ENCODE assay signal across 8 cellular contexts in genomic region chr13:28100149-28101121, GRCh38. TPM values are rescaled to one million over a fixed set of nuclear protein-coding genes. Genes with fewer than 3 reads are reported as not detected.
DNase-seq lines count a peak whose midpoint lies in the region; FAIRE-seq and TF ChIP-seq lines count a peak whose summit lies in the region.

TSS of gene FLT3 (minus strand) at chr13:28100576. CDS start at chr13:28100510, 66 bp downstream.

- H3K4ac ChIP-seq in mesenchymal stem cell (ENCODE audit: low read depth in 1 of 2, low read length in 2 of 2): no peak within 1 kb of the TSS

- H3K4me2 ChIP-seq in mesenchymal stem cell (ENCODE audit: low read length, poor library complexity, severe bottlenecking): peak within 1 kb of the TSS; percentile 99

- no peak within 1 kb of the TSS for H2BK15ac ChIP-seq in mesenchymal stem cell (ENCODE audit: low read depth, poor library complexity, severe bottlenecking)

- no peak within 1 kb of the TSS for H3K27ac Mint-ChIP-seq in T-helper 1 cell treated with Interleukin-12 subunit alpha and Interleukin-12 subunit beta and Interleukin-4 antibody, amounts not matched to agents 30 μg/mL and 1 μg/mL, for 36 hours

- DNase-seq in 8988T (peak; percentile 65), GM12892 (ENCODE audit: insufficient read length) (peak; percentile 59), mesenchymal stem cell (peak; percentile 39), stomach (peak; percentile 37), SW 1271 (lab: John Stamatoyannopoulos, UW) (no peak)

- H3K9me3 ChIP-seq in HUES48 (ENCODE audit: control insufficient read depth, insufficient read depth, low read length) (no peaks in the 10 kb centered on the region; the same call in 1 of the 2 replicates), duodenal mucosa (ENCODE audit: control insufficient read depth in 1 of 2, low read length in 2 of 2) (no peaks in the 10 kb centered on the region), mesenchymal stem cell (ENCODE audit: control insufficient read depth, low read length) (peaks cover 14% of the 10 kb centered on the region), stomach (peaks cover 0 to 3% (median 0%) of the 10 kb centered on the region in 4 donors)

- no peak for TF ChIP-seq EP300 in stomach (IDR thresholded peaks at IDR 0.05)

- H3K36me3 Mint-ChIP-seq in T-helper 1 cell treated with Interleukin-12 subunit alpha and Interleukin-12 subunit beta and Interleukin-4 antibody, amounts not matched to agents 30 μg/mL and 1 μg/mL, for 36 hours (ENCODE audit: low read depth): no peaks in the 10 kb centered on the region

- TF ChIP-seq POLR2A in GM12892 (IDR thresholded peaks at IDR 0.05; ENCODE audit: low read depth, low read length) (no peak), stomach (IDR thresholded peaks at IDR 0.05) (no peak)

- no peak within 1 kb of the TSS for H4K8ac ChIP-seq in mesenchymal stem cell (ENCODE audit: low read length)

- H3K36me3 ChIP-seq in HUES48 (ENCODE audit: control insufficient read depth, insufficient read depth, low read length): no peaks in the 10 kb centered on the region
- H3K36me3 ChIP-seq in duodenal mucosa (ENCODE audit: control insufficient read depth in 1 of 2, insufficient read depth in 2 of 2, low read length in 2 of 2): no peaks in the 10 kb centered on the region
- H3K36me3 ChIP-seq in mesenchymal stem cell (ENCODE audit: control insufficient read depth in 1 of 2, insufficient read depth in 2 of 2, low read depth in 1 of 2, low read length in 2 of 2): no peaks in the 10 kb centered on the region
- H3K36me3 ChIP-seq in stomach: no peaks in the 10 kb centered on the region

- H4K91ac ChIP-seq in mesenchymal stem cell (ENCODE audit: low read length): no peak within 1 kb of the TSS

- H2BK120ac ChIP-seq in mesenchymal stem cell (ENCODE audit: low read depth, low read length): no peak within 1 kb of the TSS

- H3K27me3 ChIP-seq in HUES48 (ENCODE audit: control insufficient read depth, insufficient read depth, low read length) (peaks cover 50% of the 10 kb centered on the region), duodenal mucosa (ENCODE audit: control insufficient read depth in 1 of 2, insufficient read depth in 2 of 2, low read length in 2 of 2) (peaks cover 18 to 47% of the 10 kb centered on the region in 2 donors), mesenchymal stem cell (ENCODE audit: control insufficient read depth in 1 of 2, insufficient read depth in 1 of 2, low read length in 2 of 2) (peaks cover 50 to 77% of the 10 kb centered on the region in 2 experiments), stomach (peaks cover 21 to 78% (median 51%) of the 10 kb centered on the region in 3 donors)

- H3K4me3 ChIP-seq in HUES48 (ENCODE audit: low read depth, low read length): peak within 1 kb of the TSS; percentile 63
- H3K4me3 ChIP-seq in duodenal mucosa (ENCODE audit: low read depth in 1 of 2, low read length in 2 of 2): peak within 1 kb of the TSS; percentile 46 to 50
- peak within 1 kb of the TSS; percentile 37 to 53 for H3K4me3 ChIP-seq in mesenchymal stem cell (ENCODE audit: insufficient read depth in 1 of 2, low read depth in 1 of 2, low read length in 2 of 2)
- peak within 1 kb of the TSS; percentile 43 to 56 (median 48) for H3K4me3 ChIP-seq in stomach

- no peak for FAIRE-seq in GM12892 (lab: Jason Lieb, UNC)

- H3K9me3 Mint-ChIP-seq in T-helper 1 cell treated with Interleukin-12 subunit alpha and Interleukin-12 subunit beta and Interleukin-4 antibody, amounts not matched to agents 30 μg/mL and 1 μg/mL, for 36 hours: no peaks in the 10 kb centered on the region

- H3K4me1 ChIP-seq in HUES48 (ENCODE audit: control insufficient read depth, insufficient read depth, low read length) (peaks cover 3% of the 10 kb centered on the region; the same call in 1 of the 2 replicates), duodenal mucosa (ENCODE audit: control insufficient read depth in 1 of 2, insufficient read depth in 2 of 2, low read length in 2 of 2) (peaks cover 0 to 5% of the 10 kb centered on the region in 2 donors), mesenchymal stem cell (ENCODE audit: control insufficient read depth, insufficient read depth, low read depth, low read length) (peaks cover 11% of the 10 kb centered on the region), stomach (peaks cover 12 to 15% (median 14%) of the 10 kb centered on the region in 4 donors)

- H3K27ac ChIP-seq in HUES48 (ENCODE audit: low read depth, low read length): peak within 1 kb of the TSS; percentile 72
- H3K27ac ChIP-seq in duodenal mucosa (ENCODE audit: low read depth, low read length): no peak within 1 kb of the TSS
- H3K27ac ChIP-seq in mesenchymal stem cell (ENCODE audit: low read length, poor library complexity, severe bottlenecking): no peak within 1 kb of the TSS
- H3K27ac ChIP-seq in stomach: no peak within 1 kb of the TSS

- H3K4me3 Mint-ChIP-seq in T-helper 1 cell treated with Interleukin-12 subunit alpha and Interleukin-12 subunit beta and Interleukin-4 antibody, amounts not matched to agents 30 μg/mL and 1 μg/mL, for 36 hours: peak within 1 kb of the TSS; percentile 52

- no peak within 1 kb of the TSS for H2AFZ ChIP-seq in mesenchymal stem cell (ENCODE audit: low read depth, low read length)

- H3K18ac ChIP-seq in mesenchymal stem cell (ENCODE audit: low read depth in 1 of 2, low read length in 2 of 2): no peak within 1 kb of the TSS

- H3K9ac ChIP-seq in HUES48 (ENCODE audit: low read depth, low read length) (peak within 1 kb of the TSS; percentile 68), duodenal mucosa (ENCODE audit: low read depth in 1 of 2, low read length in 2 of 2) (no peak within 1 kb of the TSS), mesenchymal stem cell (ENCODE audit: low read length) (no peak within 1 kb of the TSS)

- H3K79me1 ChIP-seq in mesenchymal stem cell (replicated peaks; ENCODE audit: low read length, poor library complexity, severe bottlenecking): no peaks in the 10 kb centered on the region

- under 1% methylated on average over 62 of the region's 106 CpGs for WGBS in mesenchymal stem cell
- WGBS in stomach, 5 donors: 0 to 2% (median 1%) methylated on average over 29 to 106 of the region's 106 CpGs

- no peak within 1 kb of the TSS for H2BK12ac ChIP-seq in mesenchymal stem cell (ENCODE audit: low read length in 2 of 2)

- H3K4me1 Mint-ChIP-seq in T-helper 1 cell treated with Interleukin-12 subunit alpha and Interleukin-12 subunit beta and Interleukin-4 antibody, amounts not matched to agents 30 μg/mL and 1 μg/mL, for 36 hours (ENCODE audit: low read depth): peaks cover 8% of the 10 kb centered on the region

- peak within 1 kb of the TSS in 1 of 2 experiments; percentile 40 for H3K23ac ChIP-seq in mesenchymal stem cell (ENCODE audit: low read length in 2 of 2)

- no peak within 1 kb of the TSS for H3K14ac ChIP-seq in mesenchymal stem cell (ENCODE audit: low read length in 2 of 2)

- no peak for TF ChIP-seq CTCF in stomach (IDR thresholded peaks at IDR 0.05)

- peaks cover 63% of the 10 kb centered on the region for H3K27me3 Mint-ChIP-seq in T-helper 1 cell treated with Interleukin-12 subunit alpha and Interleukin-12 subunit beta and Interleukin-4 antibody, amounts not matched to agents 30 μg/mL and 1 μg/mL, for 36 hours (ENCODE audit: low read depth)

- no peak within 1 kb of the TSS for H2BK5ac ChIP-seq in mesenchymal stem cell (ENCODE audit: low read depth, low read length, poor library complexity, severe bottlenecking)

- no peak within 1 kb of the TSS for H2AK5ac ChIP-seq in mesenchymal stem cell (ENCODE audit: low read length, severe bottlenecking)

- intact Hi-C loops in stomach (cut with DNase I; ENCODE audit: low total_unique reads): no loop called here

RNA-seq across cellular contexts. Expression of gene FLT3, which starts in this region (rescaled TPM):
- 0.40 TPM for polyA plus RNA-seq in GM12892 (2012; ENCODE audit: missing spikeins)
- polyA plus RNA-seq in mesenchymal stem cell (2013, experiment 1 of 2): not detected
- polyA plus RNA-seq in mesenchymal stem cell (2013, experiment 2 of 2): 0.01 TPM
- total RNA-seq in stomach: 1 to 10 TPM in 3 of 5 donors, not detected in 2; 1.2 to 3.5 (median 1.6) TPM
- polyA plus RNA-seq in stomach: under 1 TPM in 2 of 3 donors, not detected in 1; 0.18 to 0.46 TPM

Comparison
In these comparisons a context has a peak if more than half of its experiments do, and no peak if none do; other contexts are left out.
1. DNase-seq: peak in 8988T (single experiment), GM12892 (single experiment), mesenchymal stem cell (single experiment) and stomach (single experiment); none in SW 1271 (0 of 2).
2. Peak in every context shown above with its lines, with median percentiles within 50 percentile points of each other: H3K4me3 ChIP-seq.